25 cellular contexts compared by ENCODE assay signal in the genomic region with DNA sequence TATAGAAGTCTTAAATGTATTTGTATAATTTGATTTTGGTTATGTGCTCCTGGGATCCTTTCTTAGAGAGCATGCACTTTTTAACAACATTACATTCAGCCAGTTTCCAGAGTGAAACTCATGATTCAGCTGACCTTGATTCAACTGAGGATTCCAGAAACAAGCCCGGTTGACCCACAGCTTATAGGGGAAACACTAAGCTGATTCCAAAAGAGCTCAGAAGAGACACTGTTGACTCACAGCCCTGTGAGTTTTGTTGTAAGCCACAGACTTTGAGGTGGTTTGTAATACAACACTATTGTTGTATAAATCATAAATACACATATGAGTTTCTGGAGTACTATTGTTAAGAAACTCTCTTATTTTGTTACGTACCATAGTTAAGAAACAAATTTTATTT.
DNase-seq lines count a peak whose midpoint lies in the region; ATAC-seq and TF ChIP-seq lines count a peak whose summit lies in the region.
"Had no signal": no experiment of that assay in that cellular context is flagged by ENCODE, and none has a peak within 500 bp of the region (broad histone marks: within the 10 kb centered on the region; RNA-seq: fewer than 3 reads in every experiment).

No MANE protein-coding gene starts in this region.

- in situ Hi-C loops in SK-MEL-5 (cut with HindIII; ENCODE audit: low pct_unique_long_range_greater_than_20kb, low sequenced_read_pairs) = no loop called here

- no peaks in the 10 kb centered on the region for H3K36me3 ChIP-seq in ascending aorta
- H3K36me3 ChIP-seq: HAP-1, SJCRH30 had no signal

- intact Hi-C loops in ascending aorta (cut with DNase I) = no loop called here

- no peak overlapping the region for H3K4me3 ChIP-seq in AG04450 (ENCODE audit: low read depth, low read length)
- H3K4me3 ChIP-seq in cardiac fibroblast (replicated peaks in 1 of 2; ENCODE audit: low read depth in 2 of 2, low read length in 2 of 2) = no peak overlapping the region
- H3K4me3 ChIP-seq in ascending aorta = no peak overlapping the region
- H3K4me3 ChIP-seq: A549, GM12878, HAP-1, K562, SJCRH30 had no signal

- DNase-seq in AG04450 (ENCODE audit: low read depth, low spot score) (peak; percentile 6), SK-MEL-5 (ENCODE audit: low read depth, low spot score) (peak; percentile 39), cardiac fibroblast (ENCODE audit: low read depth in 2 of 2) (peak; percentile 0 to 33), foreskin melanocyte (peak; percentile 20), NOMO-1 treated with dmso at 0.1 percent for 144 hours (lab: John Stamatoyannopoulos, UW; ENCODE audit: unreplicated experiment) (no peak), kidney tubule cell (ENCODE audit: low spot score) (no peak), ascending aorta (ENCODE audit: low spot score in 2 of 2) (no peak)
- DNase-seq: activated CD4-positive, alpha-beta T cell treated with anti-CD3 and anti-CD28 coated beads for 1 hour; activated CD8-positive, alpha-beta T cell treated with anti-CD3 and anti-CD28 coated beads, Interleukin-2, amount 10 ng/mL, durations not matched to agents 7 days and 5 days; activated effector memory CD4-positive, alpha-beta T cell treated with anti-CD3 and anti-CD28 coated beads, Interleukin-2, amount 50 U/mL, for 16 hours; caudate nucleus; dermis blood vessel endothelial cell; DMS79 treated with DMSO at 0.1 percent for 48 hours; naive B cell; NCI-H2171; NCI-H524; nucleus accumbens; SJCRH30; small intestine; T-helper 1 cell had no signal

- H3K27me3 ChIP-seq in AG04450 (ENCODE audit: control insufficient read depth, insufficient read depth, low read length) (no peaks in the 10 kb centered on the region), ascending aorta (no peaks in the 10 kb centered on the region)
- H3K27me3 ChIP-seq: SJCRH30 had no signal

- CTCF ChIA-PET in AG04450 (lab: Charles Lee) = interaction anchor here (1.4 kb wide), 1 partner anchor 524 kb away, joined by 3 read pairs; no protein-coding TSS in a partner anchor

- POLR2A ChIA-PET in AG04450 (lab: Yijun Ruan, JAX) = no interaction called here

- TF ChIP-seq CTCF in AG04450 (IDR thresholded peaks at IDR 0.05; ENCODE audit: low read depth, low read length) (no peak), cardiac fibroblast (IDR thresholded peaks at IDR 0.05; ENCODE audit: low read depth, low read length) (no peak), ascending aorta (IDR thresholded peaks at IDR 0.05) (no peak)

- ATAC-seq in HG03354 (IDR thresholded peaks at IDR 0.05; ENCODE audit: poor library complexity, severe bottlenecking, unreplicated experiment) = no peak
- ATAC-seq: A549; activated CD8-positive, alpha-beta T cell treated with anti-CD3 and anti-CD28 coated beads, Interleukin-2, amount 10 ng/mL, durations not matched to agents 7 days and 5 days; GM12878; K562 had no signal

- H3K9me3 ChIP-seq in AG04450 (ENCODE audit: control insufficient read depth, insufficient read depth, low read length) (no peaks in the 10 kb centered on the region), ascending aorta (peaks cover 0 to 4% of the 10 kb centered on the region in 2 donors)
- H3K9me3 ChIP-seq: A549, HAP-1, SJCRH30 had no signal

- no peak overlapping the region for H3K27ac ChIP-seq in AG04450 (ENCODE audit: low read depth, low read length)
- H3K27ac ChIP-seq in ascending aorta = no peak overlapping the region
- H3K27ac ChIP-seq: A549, SJCRH30 had no signal

- no peaks in the 10 kb centered on the region for H3K4me1 ChIP-seq in ascending aorta
- H3K4me1 ChIP-seq: A549, SJCRH30 had no signal

Comparison
In these comparisons a context has a peak if more than half of its experiments do, and no peak if none do; other contexts are left out.
1. DNase-seq: peak in AG04450 (single experiment), SK-MEL-5 (single experiment), cardiac fibroblast (2 of 2) and foreskin melanocyte (single experiment); none in NOMO-1 treated with dmso at 0.1 percent for 144 hours (single experiment), kidney tubule cell (single experiment) and ascending aorta (0 of 2).